Comparison of ENCODE assay signal across 14 cellular contexts in genomic region chr6:145213614-145214013, GRCh38.
DNase-seq lines count a peak whose midpoint lies in the region; ATAC-seq and TF ChIP-seq lines count a peak whose summit lies in the region.
"Had no signal": no experiment of that assay in that cellular context is flagged by ENCODE, and none has a peak within 500 bp of the region (broad histone marks: within the 10 kb centered on the region; RNA-seq: fewer than 3 reads in every experiment).

No MANE protein-coding gene starts in this region.

- no peak overlapping the region for H3K4me3 ChIP-seq in thyroid gland (replicated peaks in 1 of 3)
- H3K4me3 ChIP-seq: adrenal gland, BLaER1 had no signal

- no peaks in the 10 kb centered on the region for H3K27me3 ChIP-seq in thyroid gland
- H3K27me3 ChIP-seq: adrenal gland, BLaER1 had no signal

- H3K36me3 ChIP-seq in thyroid gland, result no peaks in the 10 kb centered on the region
- H3K36me3 ChIP-seq: adrenal gland, BLaER1 had no signal

- peak; percentile 14 for DNase-seq in GM10266 (ENCODE audit: extremely low spot score)
- no peak for DNase-seq in HPDE6-E6E7 (ENCODE audit: extremely low spot score)
- DNase-seq in stimulated activated CD4-positive, alpha-beta T cell treated with anti-CD3 and anti-CD28 coated beads, Interleukin-1b, Interleukin-23, amount 100 ng/mL, for 48 hours, result no peak
- DNase-seq in thyroid gland, result no peak
- no peak for DNase-seq in mucosa of gallbladder (ENCODE audit: low spot score)
- DNase-seq: activated CD4-positive, alpha-beta T cell treated with anti-CD3 and anti-CD28 coated beads for 4 hours; adrenal gland; NCI-H2029 treated with DMSO at 0.1 percent for 48 hours; SHP77 treated with DMSO at 0.1 percent for 48 hours; stimulated activated CD4-positive, alpha-beta T cell treated with anti-CD3 and anti-CD28 coated beads, Interleukin-12 subunit alpha, Interleukin-12 subunit beta, amount 100 ng/mL, for 4 hours had no signal

- H3K27ac ChIP-seq in thyroid gland, result no peak overlapping the region
- H3K27ac ChIP-seq: adrenal gland, BLaER1 had no signal

- WGBS in thyroid gland, 2 donors, result 75 to 86% methylated on average over 3 of the region's 3 CpGs

- no peak for TF ChIP-seq POLR2A in thyroid gland (IDR thresholded peaks at IDR 0.05)

- H3K4me1 ChIP-seq in thyroid gland, result no peaks in the 10 kb centered on the region
- H3K4me1 ChIP-seq: adrenal gland had no signal

- intact Hi-C loops in thyroid gland (cut with DNase I), result no loop called here

- TF ChIP-seq CTCF in GM10266 (IDR thresholded peaks at IDR 0.05; ENCODE audit: control insufficient read depth, insufficient read depth, low read depth, missing control alignments), result no peak
- no peak for TF ChIP-seq CTCF in thyroid gland (IDR thresholded peaks at IDR 0.05)

- ATAC-seq in GM19438 (IDR thresholded peaks at IDR 0.05; ENCODE audit: low read depth, unreplicated experiment) (peak; percentile 64), HG02852 (IDR thresholded peaks at IDR 0.05; ENCODE audit: unreplicated experiment) (peak; percentile 85), HG03571 (IDR thresholded peaks at IDR 0.05; ENCODE audit: unreplicated experiment) (peak; percentile 82)

- H3K9me3 ChIP-seq in thyroid gland, result no peaks in the 10 kb centered on the region
- H3K9me3 ChIP-seq: adrenal gland, BLaER1 had no signal
